In genomic region chr17:80772906-80773242, GRCh38 we compare ENCODE assay signal across 11 cellular contexts.
A peak's percentile ranks its signal among the peaks of the same experiment; 100 is the strongest.
DNase-seq lines count a peak whose midpoint lies in the region; ATAC-seq and TF ChIP-seq lines count a peak whose summit lies in the region.
"Had no signal": no experiment of that assay in that cellular context is flagged by ENCODE, and none has a peak within 500 bp of the region (broad histone marks: within the 10 kb centered on the region; RNA-seq: fewer than 3 reads in every experiment).

No MANE protein-coding gene starts in this region.

- POLR2A ChIA-PET in CD8-positive, alpha-beta T cell (lab: Charles Lee), result no interaction called here

- no peaks in the 10 kb centered on the region for H3K9me3 Mint-ChIP-seq in CD8-positive, alpha-beta T cell
- no peaks in the 10 kb centered on the region for H3K9me3 Mint-ChIP-seq in chondrocyte (ENCODE audit: low read depth)
- H3K9me3 Mint-ChIP-seq: activated T-cell treated with anti-CD3 and anti-CD28 coated beads, Interleukin-2, amount 50 U/mL, for 72 hours; memory B cell had no signal

- H3K9me2 ChIP-seq in Karpas-422 (replicated peaks; ENCODE audit: insufficient read depth, low read length) (no peaks in the 10 kb centered on the region), MM.1S (replicated peaks; ENCODE audit: insufficient read depth, low read length) (no peaks in the 10 kb centered on the region)

- peak overlapping the region; percentile 95 for H3K27ac Mint-ChIP-seq in CD8-positive, alpha-beta T cell
- H3K27ac Mint-ChIP-seq in chondrocyte (ENCODE audit: unreplicated experiment), result peak overlapping the region; percentile 67
- H3K27ac Mint-ChIP-seq: activated T-cell treated with anti-CD3 and anti-CD28 coated beads, Interleukin-2, amount 50 U/mL, for 72 hours; memory B cell had no signal

- TF ChIP-seq CTCF in CD8-positive, alpha-beta T cell (IDR thresholded peaks at IDR 0.05), result no peak
- TF ChIP-seq CTCF in chondrocyte (IDR thresholded peaks at IDR 0.05) (no peak), psoas muscle (IDR thresholded peaks at IDR 0.05) (no peak), MM.1S (IDR thresholded peaks at IDR 0.05; ENCODE audit: low read length) (no peak)

- ATAC-seq in CD8-positive, alpha-beta T cell, result no peak
- ATAC-seq in psoas muscle, result no peak

- intact Hi-C loops in CD8-positive, alpha-beta T cell (cut with DNase I, micrococcal nuclease), result loop anchor here (5.0 kb wide), 4 partner anchors 36 to 196 kb away; no protein-coding TSS in a partner anchor
- intact Hi-C loops in psoas muscle (cut with DNase I), result no loop called here

- H3K4me2 ChIP-seq in Karpas-422 (ENCODE audit: low read depth, low read length, poor library complexity, severe bottlenecking), result no peak overlapping the region
- no peak overlapping the region for H3K4me2 ChIP-seq in MM.1S (ENCODE audit: low read depth, low read length)

- H3K27me3 Mint-ChIP-seq in CD8-positive, alpha-beta T cell (ENCODE audit: low read depth), result no peaks in the 10 kb centered on the region
- no peaks in the 10 kb centered on the region for H3K27me3 Mint-ChIP-seq in chondrocyte (ENCODE audit: low read depth)
- H3K27me3 Mint-ChIP-seq: memory B cell had no signal

- CTCF ChIA-PET in CD8-positive, alpha-beta T cell (lab: Charles Lee), result interaction anchor here (1.0 to 2.4 kb wide), 4 partner anchors 10 to 197 kb away, joined by 3 to 13 read pairs (median 4); no protein-coding TSS in a partner anchor

- no peaks in the 10 kb centered on the region for H3K36me3 ChIP-seq in CD8-positive, alpha-beta T cell (ENCODE audit: insufficient read depth, low read length)
- H3K36me3 ChIP-seq in Karpas-422 (ENCODE audit: insufficient read depth, low read length) (no peaks in the 10 kb centered on the region), psoas muscle (ENCODE audit: insufficient read depth in 1 of 2, low read depth in 1 of 2) (no peaks in the 10 kb centered on the region), MM.1S (replicated peaks; ENCODE audit: insufficient read depth, low read length) (no peaks in the 10 kb centered on the region)

- H3K4me1 Mint-ChIP-seq in CD8-positive, alpha-beta T cell (ENCODE audit: low read depth), result peaks cover 60% of the 10 kb centered on the region
- H3K4me1 Mint-ChIP-seq in chondrocyte (ENCODE audit: low read depth), result peaks cover 34% of the 10 kb centered on the region

- H3K79me2 ChIP-seq in Karpas-422 (ENCODE audit: low read length) (peaks cover 28% of the 10 kb centered on the region), MM.1S (ENCODE audit: low read length) (no peaks in the 10 kb centered on the region)

- no peak overlapping the region for H3K4me3 ChIP-seq in CD8-positive, alpha-beta T cell (ENCODE audit: low read depth, low read length)
- no peak overlapping the region for H3K4me3 ChIP-seq in Karpas-422 (ENCODE audit: low read length)
- H3K4me3 ChIP-seq in psoas muscle, result no peak overlapping the region
- no peak overlapping the region for H3K4me3 ChIP-seq in MM.1S (ENCODE audit: low read length)

- no peaks in the 10 kb centered on the region for H3F3A ChIP-seq in MM.1S (ENCODE audit: insufficient read depth, low read length)

- no peaks in the 10 kb centered on the region for H4K20me1 ChIP-seq in Karpas-422 (ENCODE audit: insufficient read depth, low read depth, low read length)
- no peaks in the 10 kb centered on the region for H4K20me1 ChIP-seq in MM.1S (ENCODE audit: insufficient read depth, low read length)

- TF ChIP-seq POLR2A in erythroblast (IDR thresholded peaks at IDR 0.05; ENCODE audit: low read length), result no peak

- H3K4me3 Mint-ChIP-seq in CD8-positive, alpha-beta T cell, result peak overlapping the region; percentile 53
- no peak overlapping the region for H3K4me3 Mint-ChIP-seq in chondrocyte (ENCODE audit: unreplicated experiment)
- H3K4me3 Mint-ChIP-seq: memory B cell had no signal

- H2AFZ ChIP-seq in Karpas-422 (ENCODE audit: low read length) (no peak overlapping the region), MM.1S (ENCODE audit: low read length) (no peak overlapping the region)

- no peaks in the 10 kb centered on the region for H3K9me3 ChIP-seq in CD8-positive, alpha-beta T cell (ENCODE audit: low read length)
- no peaks in the 10 kb centered on the region for H3K9me3 ChIP-seq in Karpas-422 (ENCODE audit: low read length)
- H3K9me3 ChIP-seq in psoas muscle, result no peaks in the 10 kb centered on the region
- no peaks in the 10 kb centered on the region for H3K9me3 ChIP-seq in MM.1S (replicated peaks; ENCODE audit: insufficient read depth, low read length)

- no peak for DNase-seq in CD8-positive, alpha-beta T cell
- DNase-seq in Karpas-422, result no peak
- no peak for DNase-seq in chondrocyte (ENCODE audit: low spot score)
- DNase-seq in psoas muscle, result no peak
- DNase-seq in MM.1S, result no peak
- DNase-seq in NOMO-1 treated with DMSO at 0.1 percent for 48 hours (lab: John Stamatoyannopoulos, UW; ENCODE audit: unreplicated experiment), result no peak
- DNase-seq in AG08395 (ENCODE audit: low spot score), result no peak
- DNase-seq in erythroblast (lab: John Stamatoyannopoulos, UW), result no peak
- DNase-seq: activated T-cell treated with anti-CD3 and anti-CD28 coated beads, Interleukin-2, amount 50 U/mL, for 72 hours; stimulated activated CD4-positive, alpha-beta T cell treated with anti-CD3 and anti-CD28 coated beads, Interleukin-2, amount 100 ng/mL, for 48 hours had no signal

- peak overlapping the region; percentile 11; the same call in 1 of the 2 replicates for H3K9ac ChIP-seq in Karpas-422 (ENCODE audit: low read length)
- no peak overlapping the region for H3K9ac ChIP-seq in MM.1S (ENCODE audit: low read length)

- H3K36me3 Mint-ChIP-seq in CD8-positive, alpha-beta T cell, result peaks cover 40% of the 10 kb centered on the region
- peaks cover 11% of the 10 kb centered on the region for H3K36me3 Mint-ChIP-seq in chondrocyte (ENCODE audit: low read depth)

- H3K27me3 ChIP-seq in CD8-positive, alpha-beta T cell (ENCODE audit: insufficient read depth, low read length), result no peaks in the 10 kb centered on the region
- H3K27me3 ChIP-seq in Karpas-422 (ENCODE audit: low read length), result no peaks in the 10 kb centered on the region
- H3K27me3 ChIP-seq in psoas muscle (ENCODE audit: insufficient read depth in 3 of 3, low read length in 2 of 3), result no peaks in the 10 kb centered on the region
- H3K27me3 ChIP-seq in MM.1S (replicated peaks; ENCODE audit: insufficient read depth, low read length), result no peaks in the 10 kb centered on the region

- H3K27ac ChIP-seq in CD8-positive, alpha-beta T cell (ENCODE audit: low read depth, low read length), result no peak overlapping the region
- H3K27ac ChIP-seq in Karpas-422 (ENCODE audit: low read length) (peak overlapping the region; percentile 57), psoas muscle (peak overlapping the region; percentile 82), MM.1S (ENCODE audit: low read length) (no peak overlapping the region)

- peaks cover 31% of the 10 kb centered on the region for H3K4me1 ChIP-seq in CD8-positive, alpha-beta T cell (ENCODE audit: insufficient read depth, low read length)
- H3K4me1 ChIP-seq in Karpas-422 (ENCODE audit: low read length) (peaks cover 43% of the 10 kb centered on the region), psoas muscle (peaks cover 23% of the 10 kb centered on the region), MM.1S (ENCODE audit: low read length) (no peaks in the 10 kb centered on the region)

- 64 to 82% (median 74%) methylated on average over 8 of the region's 8 CpGs for WGBS in psoas muscle, 3 donors

Comparison
In these comparisons a context has a peak if more than half of its experiments do, and no peak if none do; other contexts are left out.
1. H3K27ac ChIP-seq: peak in Karpas-422 (single experiment) and psoas muscle (single experiment); none in CD8-positive, alpha-beta T cell (single experiment) and MM.1S (single experiment).
2. intact Hi-C loops: an anchor here in CD8-positive, alpha-beta T cell (5.0 kb wide); none called in psoas muscle.